ENCODE assay signal across 8 cellular contexts in the genomic region with DNA sequence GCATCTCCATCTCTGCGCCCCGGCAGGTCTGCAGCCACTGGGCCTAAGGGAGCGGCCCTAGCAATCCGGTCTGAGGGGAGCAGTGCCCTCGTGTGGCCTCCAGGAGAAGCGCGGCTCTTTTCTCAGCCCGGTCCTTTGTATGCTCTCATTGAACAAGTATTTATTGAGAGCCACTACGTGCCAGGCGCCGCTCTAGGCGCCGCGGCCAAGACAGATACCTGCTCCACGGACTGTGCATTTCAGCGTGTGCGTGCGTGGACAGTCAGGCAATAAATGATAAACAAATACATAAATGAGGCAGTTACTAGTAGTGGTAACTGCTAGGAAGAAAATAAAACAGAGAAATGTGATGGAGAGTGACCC.
DNase-seq lines count a peak whose midpoint lies in the region; ATAC-seq and TF ChIP-seq lines count a peak whose summit lies in the region.

No MANE protein-coding gene starts in this region.

- H3K4me3 ChIP-seq in cardiac fibroblast (replicated peaks in 1 of 2; ENCODE audit: low read depth in 2 of 2, low read length in 2 of 2): peak overlapping the region in 1 of 2 donors; percentile 22

- ATAC-seq in GM19025 (IDR thresholded peaks at IDR 0.05; ENCODE audit: low read depth, unreplicated experiment): peak; percentile 92
- peak; percentile 94 for ATAC-seq in HG03175 (IDR thresholded peaks at IDR 0.05; ENCODE audit: unreplicated experiment)

- DNase-seq in AML-193 (lab: John Stamatoyannopoulos, UW): peak; percentile 73 to 76
- peak; percentile 86 for DNase-seq in NCI-H2227 (lab: John Stamatoyannopoulos, UW; ENCODE audit: unreplicated experiment)
- DNase-seq in activated CD4-positive, CD25-positive, alpha-beta regulatory T cell (lab: John Stamatoyannopoulos, UW): peak; percentile 21 to 41 (median 40)
- DNase-seq in cardiac fibroblast (ENCODE audit: low read depth in 2 of 2): peak; percentile 89 to 91
- DNase-seq in stimulated activated CD4-positive, alpha-beta T cell treated with anti-CD3 and anti-CD28 coated beads, Interleukin-2, amount 100 ng/mL, for 24 hours: peak; percentile 76 to 82

- peak; percentile 93 for TF ChIP-seq CTCF in cardiac fibroblast (IDR thresholded peaks at IDR 0.05; ENCODE audit: low read depth, low read length)

- no peaks in the 10 kb centered on the region for H3K27me3 ChIP-seq in layer of hippocampus (ENCODE audit: control insufficient read depth, insufficient read depth, low read length)

- peak overlapping the region; percentile 69 for H3K27ac ChIP-seq in layer of hippocampus (ENCODE audit: low read depth, low read length)

Comparison
In these comparisons a context has a peak if more than half of its experiments do, and no peak if none do; other contexts are left out.
1. DNase-seq: peak in every context shown above with its lines; median percentile 90 in cardiac fibroblast; 86 in NCI-H2227; 79 in stimulated activated CD4-positive, alpha-beta T cell treated with anti-CD3 and anti-CD28 coated beads, Interleukin-2, amount 100 ng/mL, for 24 hours; 74 in AML-193; 40 in activated CD4-positive, CD25-positive, alpha-beta regulatory T cell.